ENCODE assay signal across 8 cellular contexts in the genomic region with DNA sequence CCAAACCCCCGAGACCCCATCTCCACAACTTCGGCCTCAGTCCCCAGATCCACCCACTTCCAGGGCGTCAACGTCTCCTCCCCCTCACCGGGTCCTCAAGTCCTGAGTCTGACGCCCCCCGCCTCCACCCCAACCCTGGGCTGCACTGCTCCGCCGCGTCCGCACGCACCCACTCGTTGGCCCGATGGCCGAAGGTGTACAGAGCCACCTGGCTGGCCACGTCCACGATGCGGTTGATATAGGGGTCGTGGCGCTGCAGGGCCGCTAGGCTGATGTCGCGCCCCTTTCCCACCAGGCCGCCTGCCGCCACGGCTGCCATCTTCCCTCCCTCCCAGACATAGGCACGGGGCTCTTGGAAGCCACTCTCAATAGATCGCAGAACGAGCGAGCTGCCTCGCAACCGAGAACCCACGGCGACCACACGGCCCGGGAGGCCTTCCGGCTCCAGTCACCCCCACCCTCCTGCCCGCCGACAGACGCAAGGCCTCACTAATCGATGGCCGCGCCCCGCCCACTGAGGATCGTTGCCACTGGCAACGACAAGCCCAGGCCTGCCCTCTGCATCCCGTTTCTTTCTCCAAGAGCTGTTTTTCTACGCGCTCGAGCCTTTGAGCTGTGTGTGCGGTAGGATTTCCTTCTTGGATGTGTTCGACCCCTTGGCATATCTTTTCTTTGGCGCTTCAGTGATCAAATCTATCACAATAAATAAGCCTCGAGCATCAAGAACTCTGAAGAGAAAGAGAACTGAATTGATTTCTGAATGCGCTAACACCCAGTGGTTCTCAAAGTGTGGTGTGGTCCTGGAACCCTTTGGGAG. TPM values are rescaled to one million over a fixed set of nuclear protein-coding genes. Genes with fewer than 3 reads are reported as not detected.
A peak's percentile ranks its signal among the peaks of the same experiment; 100 is the strongest.
DNase-seq lines count a peak whose midpoint lies in the region; ATAC-seq lines count a peak whose summit lies in the region.

A gene (minus strand): TSS at position 345 of the 817 bp plus-strand sequence. CDS start 26 bp downstream, at position 319.

- no peaks in the 10 kb centered on the region for H3K9me3 Mint-ChIP-seq in activated naive CD4-positive, alpha-beta T cell treated with anti-CD3 and anti-CD28 coated beads, Interleukin-2, amount 50 U/mL, for 72 hours

- H3K27ac ChIP-seq in temporal lobe (ENCODE audit: low read depth, low read length), result peak within 1 kb of the TSS; percentile 97

- peak; percentile 97 for ATAC-seq in HG02571 (IDR thresholded peaks at IDR 0.05; ENCODE audit: unreplicated experiment)
- ATAC-seq in activated naive CD4-positive, alpha-beta T cell treated with anti-CD3 and anti-CD28 coated beads, Interleukin-2, amount 50 U/mL, for 72 hours, result peak; percentile 99 to 100

- DNase-seq in NCI-H1092 (lab: John Stamatoyannopoulos, UW), result peak; percentile 98
- DNase-seq in SKM-1 (lab: John Stamatoyannopoulos, UW; ENCODE audit: unreplicated experiment), result peak; percentile 38
- DNase-seq in activated naive CD4-positive, alpha-beta T cell treated with anti-CD3 and anti-CD28 coated beads, Interleukin-2, amount 50 U/mL, for 72 hours (ENCODE audit: low spot score in 2 of 2), result peak; percentile 90 to 95
- peak; percentile 60 for DNase-seq in glomerular endothelial cell (ENCODE audit: extremely low read depth, low read depth, low spot score)
- DNase-seq in occipital lobe (lab: John Stamatoyannopoulos, UW), result peak; percentile 97

- H3K36me3 Mint-ChIP-seq in activated naive CD4-positive, alpha-beta T cell treated with anti-CD3 and anti-CD28 coated beads, Interleukin-2, amount 50 U/mL, for 72 hours, result peaks cover 12 to 16% of the 10 kb centered on the region in 2 donors

- H3K4me3 ChIP-seq in GM08714 (ENCODE audit: low read length), result peak within 1 kb of the TSS; percentile 85

- H3K27ac Mint-ChIP-seq in activated naive CD4-positive, alpha-beta T cell treated with anti-CD3 and anti-CD28 coated beads, Interleukin-2, amount 50 U/mL, for 72 hours, result peak within 1 kb of the TSS; percentile 95 to 98

RNA-seq across cellular contexts. Expression of the gene that starts here (rescaled TPM):
- total RNA-seq in activated naive CD4-positive, alpha-beta T cell treated with anti-CD3 and anti-CD28 coated beads, Interleukin-2, amount 50 U/mL, for 72 hours, result 10 to 100 TPM in 1 of 2 donors, 1 to 10 TPM in 1; 9.0 to 13.6 TPM
- total RNA-seq in glomerular endothelial cell (19.2 and 26.4 TPM in 2 replicates), occipital lobe (8.9 TPM), temporal lobe (6.9 TPM)

Comparison
In these comparisons a context has a peak if more than half of its experiments do, and no peak if none do; other contexts are left out.
1. Peak in every context shown above with its lines: DNase-seq, ATAC-seq, H3K4me3 ChIP-seq and H3K27ac ChIP-seq.
2. DNase-seq: peak in every context shown above with its lines; median percentile 98 in NCI-H1092; 97 in occipital lobe; 92 in activated naive CD4-positive, alpha-beta T cell treated with anti-CD3 and anti-CD28 coated beads, Interleukin-2, amount 50 U/mL, for 72 hours; 60 in glomerular endothelial cell; 38 in SKM-1.